20 cellular contexts compared by ENCODE assay signal in the genomic region with DNA sequence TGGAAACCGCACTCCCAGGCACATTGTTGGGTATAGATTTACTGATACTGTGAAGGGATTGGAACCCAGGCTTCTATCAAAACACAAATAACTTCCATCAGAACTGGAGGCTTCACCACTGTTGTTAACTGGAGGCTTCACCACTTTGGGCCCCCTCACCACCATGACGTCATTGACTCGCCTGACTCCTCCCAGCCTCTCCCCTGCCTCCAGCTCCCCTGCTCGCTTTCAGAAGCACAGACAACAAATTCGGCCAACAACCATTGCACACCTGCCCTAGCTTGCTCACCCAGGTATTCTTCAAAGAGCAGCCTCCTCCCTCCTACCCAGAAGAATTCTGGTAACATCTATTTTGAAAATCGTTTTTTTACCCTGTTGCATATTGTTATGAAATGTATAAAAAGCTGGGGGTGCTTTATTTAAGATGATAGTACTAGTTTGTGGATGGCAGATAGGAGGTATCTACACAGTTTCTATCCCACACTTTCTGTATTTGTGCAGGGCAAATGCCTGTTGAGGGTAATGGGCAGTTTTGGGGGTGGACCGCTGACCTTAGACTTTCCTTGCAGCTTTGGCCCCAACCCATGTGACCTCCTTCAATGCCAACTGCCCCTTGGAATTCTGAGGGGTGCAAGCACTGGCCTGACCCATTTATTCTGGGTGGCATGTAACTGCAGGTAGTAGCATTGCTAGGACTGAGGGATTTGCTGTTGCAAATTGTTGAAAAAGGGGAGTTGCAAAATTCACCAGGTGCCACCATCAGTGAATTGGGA. TPM values are rescaled to one million over a fixed set of nuclear protein-coding genes. Genes with fewer than 3 reads are reported as not detected.
"Had no signal": no experiment of that assay in that cellular context is flagged by ENCODE, and none has a peak within 500 bp of the region (broad histone marks: within the 10 kb centered on the region; RNA-seq: fewer than 3 reads in every experiment).

No MANE protein-coding gene starts in this region.

- H3K9me3 Mint-ChIP-seq: naive thymus-derived CD4-positive, alpha-beta T cell; nephron progenitor cell had no signal

- H3K4me3 ChIP-seq: colonic mucosa, hepatocyte, psoas muscle, sigmoid colon, stomach, thyroid gland, upper lobe of left lung, vagina had no signal

- H3K36me3 Mint-ChIP-seq: naive thymus-derived CD4-positive, alpha-beta T cell had no signal

- ATAC-seq: left colon; naive thymus-derived CD4-positive, alpha-beta T cell; psoas muscle had no signal

- H3K36me3 ChIP-seq: colonic mucosa, neutrophil had no signal

- H3K27me3 Mint-ChIP-seq: naive thymus-derived CD4-positive, alpha-beta T cell had no signal

- DNase-seq: colonic mucosa; dermis blood vessel endothelial cell; foreskin melanocyte; head of caudate nucleus; left colon; naive thymus-derived CD4-positive, alpha-beta T cell; nephron progenitor cell; psoas muscle; retina; sigmoid colon; small intestine; stimulated activated CD4-positive, alpha-beta T cell treated with anti-CD3 and anti-CD28 coated beads, Interleukin-12 subunit alpha, Interleukin-12 subunit beta, amount 100 ng/mL, for 4 hours; stimulated activated naive CD4-positive, alpha-beta T cell; stomach; thyroid gland; upper lobe of left lung had no signal

- H3K4me1 Mint-ChIP-seq: nephron progenitor cell had no signal

- H3K9me3 ChIP-seq: colonic mucosa, neutrophil, psoas muscle, sigmoid colon, stomach, thyroid gland, upper lobe of left lung, vagina had no signal

- FAIRE-seq: small intestine had no signal

- H3K4me3 Mint-ChIP-seq: naive thymus-derived CD4-positive, alpha-beta T cell; nephron progenitor cell had no signal

- H3K27ac Mint-ChIP-seq: naive thymus-derived CD4-positive, alpha-beta T cell; nephron progenitor cell had no signal

- H3K27ac ChIP-seq: colonic mucosa, hepatocyte, neutrophil, psoas muscle, sigmoid colon, stomach, thyroid gland, upper lobe of left lung, vagina had no signal

- H3K4me1 ChIP-seq: colonic mucosa, sigmoid colon, thyroid gland, upper lobe of left lung had no signal

- H3K27me3 ChIP-seq: colonic mucosa, hepatocyte, neutrophil, sigmoid colon, stomach, thyroid gland, upper lobe of left lung, vagina had no signal

RNA-seq across cellular contexts. Expression of a gene that starts 54.1 kb away (rescaled TPM):
- total RNA-seq: dermis blood vessel endothelial cell, lung microvascular endothelial cell had no signal
